ENCODE assay signal across 10 cellular contexts in the genomic region with DNA sequence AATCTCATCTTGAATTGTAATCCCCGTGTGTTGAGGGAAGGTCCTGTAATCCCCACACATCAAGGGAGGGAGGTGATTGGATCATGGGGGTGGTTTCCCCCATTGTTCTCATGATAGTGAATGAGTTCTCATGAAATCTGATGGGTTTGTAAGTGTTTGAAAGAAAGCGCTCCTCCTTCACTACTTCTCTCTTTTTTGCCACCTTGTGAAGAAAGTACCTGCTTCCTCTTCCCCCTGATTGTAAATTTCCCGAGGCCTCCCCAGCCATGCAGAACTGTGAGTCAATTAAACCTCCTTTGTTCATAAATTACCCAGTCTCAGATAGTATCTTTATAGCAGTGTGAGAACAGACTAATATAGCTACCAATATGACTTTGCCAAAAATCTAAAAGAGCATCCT. TPM values are rescaled to one million over a fixed set of nuclear protein-coding genes. Genes with fewer than 3 reads are reported as not detected.
"Had no signal": no experiment of that assay in that cellular context is flagged by ENCODE, and none has a peak within 500 bp of the region (broad histone marks: within the 10 kb centered on the region; RNA-seq: fewer than 3 reads in every experiment).

No MANE protein-coding gene starts in this region.

- H3K4me3 Mint-ChIP-seq: GM23338, HFFc6 had no signal

- H3K9me3 ChIP-seq: HAP-1 had no signal

- H2AFZ ChIP-seq: GM23338 had no signal

- H3K27ac Mint-ChIP-seq: GM23338, HFFc6 had no signal

- H3K36me3 ChIP-seq: HAP-1 had no signal

- FAIRE-seq: HTR-8/SVneo, K562 had no signal

- H3K9me3 Mint-ChIP-seq: GM23338 had no signal

- H3K4me1 ChIP-seq: HAP-1 had no signal

- DNase-seq: H7, HFFc6, IMR-90, KG1 had no signal

- H3K4me2 ChIP-seq: GM23338 had no signal

- ATAC-seq: GM23338, HCT116, K562 had no signal

- H3K4me3 ChIP-seq: GM23338, HAP-1, K562 had no signal

RNA-seq across cellular contexts. Expression of gene GBA3, which starts 41.1 kb away (rescaled TPM):
- total RNA-seq: GM23338, H7, HFFc6, HT-29, IMR-90 had no signal
- polyA plus RNA-seq: GM23338, IMR-90 had no signal
